In genomic region chr4:156970501-156971167, GRCh38 we compare ENCODE assay signal across 9 cellular contexts. TPM values are rescaled to one million over a fixed set of nuclear protein-coding genes. Genes with fewer than 3 reads are reported as not detected.
DNase-seq lines count a peak whose midpoint lies in the region; ATAC-seq and FAIRE-seq lines count a peak whose summit lies in the region.
"Had no signal": no experiment of that assay in that cellular context is flagged by ENCODE, and none has a peak within 500 bp of the region (broad histone marks: within the 10 kb centered on the region; RNA-seq: fewer than 3 reads in every experiment).

No MANE protein-coding gene starts in this region.

- peak overlapping the region; percentile 41 for H3K4me3 Mint-ChIP-seq in activated naive CD4-positive, alpha-beta T cell treated with anti-CD3 and anti-CD28 coated beads for 36 hours

- peaks cover 64% of the 10 kb centered on the region for H3K27me3 Mint-ChIP-seq in activated naive CD4-positive, alpha-beta T cell treated with anti-CD3 and anti-CD28 coated beads for 36 hours (ENCODE audit: low read depth)

- peaks cover 12% of the 10 kb centered on the region for H3K4me1 Mint-ChIP-seq in activated naive CD4-positive, alpha-beta T cell treated with anti-CD3 and anti-CD28 coated beads for 36 hours (ENCODE audit: low read depth)

- peak; percentile 4 for DNase-seq in activated naive CD4-positive, alpha-beta T cell treated with anti-CD3 and anti-CD28 coated beads for 36 hours
- no peak for DNase-seq in activated naive CD4-positive, alpha-beta T cell treated with anti-CD3 and anti-CD28 coated beads, Interleukin-2, amount 50 U/mL, for 72 hours (ENCODE audit: low spot score in 2 of 2)
- DNase-seq in NCI-H69 (lab: John Stamatoyannopoulos, UW) (peak; percentile 67), caudate nucleus (lab: John Stamatoyannopoulos, UW) (peak in 57 of 61 donors; percentile 2 to 78 (median 49)), iPS-NIHi11 (ENCODE audit: low spot score) (peak; percentile 54), retina (peak; percentile 77), urothelium cell line (ENCODE audit: low spot score) (no peak)
- no peak for DNase-seq in effector CD4-positive, alpha-beta T cell

- H3K9me3 Mint-ChIP-seq in activated naive CD4-positive, alpha-beta T cell treated with anti-CD3 and anti-CD28 coated beads for 36 hours = peaks cover 5% of the 10 kb centered on the region
- H3K9me3 Mint-ChIP-seq in activated naive CD4-positive, alpha-beta T cell treated with anti-CD3 and anti-CD28 coated beads, Interleukin-2, amount 50 U/mL, for 72 hours = peaks cover 5 to 13% of the 10 kb centered on the region in 2 donors

- peak overlapping the region; percentile 69 for H3K27ac ChIP-seq in caudate nucleus (ENCODE audit: low read depth, low read length)

- FAIRE-seq in urothelium cell line (lab: Jason Lieb, UNC) = no peak
- FAIRE-seq: colon had no signal

- CTCF ChIA-PET in activated naive CD4-positive, alpha-beta T cell treated with anti-CD3 and anti-CD28 coated beads for 36 hours (lab: Charles Lee) = no interaction called here

- intact Hi-C loops in activated naive CD4-positive, alpha-beta T cell treated with anti-CD3 and anti-CD28 coated beads for 36 hours (cut with micrococcal nuclease) = loop anchor here (5.0 kb wide), 1 partner anchor 1018 kb away; the partner anchor contains the start of gene CTSO

- H3K36me3 Mint-ChIP-seq in activated naive CD4-positive, alpha-beta T cell treated with anti-CD3 and anti-CD28 coated beads for 36 hours (ENCODE audit: low read depth) = peaks cover 3% of the 10 kb centered on the region
- H3K36me3 Mint-ChIP-seq in activated naive CD4-positive, alpha-beta T cell treated with anti-CD3 and anti-CD28 coated beads, Interleukin-2, amount 50 U/mL, for 72 hours = peaks cover 6 to 22% of the 10 kb centered on the region in 2 donors

- ATAC-seq in activated naive CD4-positive, alpha-beta T cell treated with anti-CD3 and anti-CD28 coated beads, Interleukin-2, amount 50 U/mL, for 72 hours = no peak

- no peak overlapping the region for H3K27ac Mint-ChIP-seq in activated naive CD4-positive, alpha-beta T cell treated with anti-CD3 and anti-CD28 coated beads for 36 hours
- no peak overlapping the region for H3K27ac Mint-ChIP-seq in activated naive CD4-positive, alpha-beta T cell treated with anti-CD3 and anti-CD28 coated beads, Interleukin-2, amount 50 U/mL, for 72 hours

RNA-seq across cellular contexts. Expression of gene PDGFC, which starts 1.0 kb away (rescaled TPM):
- not detected for total RNA-seq in activated naive CD4-positive, alpha-beta T cell treated with anti-CD3 and anti-CD28 coated beads for 36 hours
- total RNA-seq in activated naive CD4-positive, alpha-beta T cell treated with anti-CD3 and anti-CD28 coated beads, Interleukin-2, amount 50 U/mL, for 72 hours = not detected

Comparison
In these comparisons a context has a peak if more than half of its experiments do, and no peak if none do; other contexts are left out.
1. DNase-seq: peak in activated naive CD4-positive, alpha-beta T cell treated with anti-CD3 and anti-CD28 coated beads for 36 hours (single experiment), NCI-H69 (single experiment), caudate nucleus (57 of 61), iPS-NIHi11 (single experiment) and retina (single experiment); none in activated naive CD4-positive, alpha-beta T cell treated with anti-CD3 and anti-CD28 coated beads, Interleukin-2, amount 50 U/mL, for 72 hours (0 of 2), urothelium cell line (single experiment) and effector CD4-positive, alpha-beta T cell (single experiment).